ENCODE assay signal across 12 cellular contexts in the genomic region with DNA sequence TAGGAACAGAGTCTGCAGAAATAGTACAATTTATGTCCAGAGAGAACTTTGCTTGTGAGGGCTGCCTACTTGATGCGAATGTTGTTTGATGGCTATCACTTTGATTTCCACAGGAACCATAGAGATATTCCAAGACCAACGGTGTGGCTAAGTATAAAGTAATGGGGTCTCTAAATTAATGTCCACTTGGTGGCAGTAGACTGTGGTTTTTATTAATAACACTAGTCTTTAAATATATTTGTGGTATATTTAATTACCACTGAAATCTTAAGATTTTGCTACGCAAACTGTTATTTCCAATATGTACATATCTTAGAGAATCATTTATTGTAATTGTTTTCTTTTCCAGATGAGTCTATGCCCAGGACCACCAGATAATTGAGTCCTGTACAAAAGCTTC.
DNase-seq lines count a peak whose midpoint lies in the region; ATAC-seq and TF ChIP-seq lines count a peak whose summit lies in the region.
"Had no signal": no experiment of that assay in that cellular context is flagged by ENCODE, and none has a peak within 500 bp of the region (broad histone marks: within the 10 kb centered on the region; RNA-seq: fewer than 3 reads in every experiment).

No MANE protein-coding gene starts in this region.

- H3K27ac ChIP-seq in DOHH2 (ENCODE audit: low read depth, low read length) (no peak overlapping the region), VCaP (peak overlapping the region; percentile 21; the same call in 1 of the 2 replicates), transverse colon (no peak overlapping the region)
- H3K27ac ChIP-seq: prostate gland had no signal

- H3K79me2 ChIP-seq in DOHH2 (ENCODE audit: control insufficient read depth, low read length) = no peaks in the 10 kb centered on the region

- H3K4me1 Mint-ChIP-seq in stimulated activated memory B cell treated with anti-CD40 and anti-IgM and Interleukin-4, amounts not matched to agents 10 μg/mL and 1 μg/mL and 100 μg/mL, for 72 hours = no peaks in the 10 kb centered on the region

- no peak overlapping the region for H3K4me2 ChIP-seq in DOHH2 (ENCODE audit: low read length)

- 82 to 93% methylated on average over 3 of the region's 3 CpGs for WGBS in transverse colon (ENCODE audit: low coverage in 1 of 2), 2 donors

- no peaks in the 10 kb centered on the region for H3K4me1 ChIP-seq in DOHH2 (ENCODE audit: control insufficient read depth, low read length)
- H3K4me1 ChIP-seq in transverse colon = no peaks in the 10 kb centered on the region
- H3K4me1 ChIP-seq: prostate gland had no signal

- no peaks in the 10 kb centered on the region for H3F3A ChIP-seq in DOHH2 (ENCODE audit: control insufficient read depth, insufficient read depth)

- no peaks in the 10 kb centered on the region for H3K27me3 Mint-ChIP-seq in stimulated activated memory B cell treated with anti-CD40 and anti-IgM and Interleukin-4, amounts not matched to agents 10 μg/mL and 1 μg/mL and 100 μg/mL, for 72 hours

- peaks cover 10% of the 10 kb centered on the region for H3K9me3 Mint-ChIP-seq in stimulated activated memory B cell treated with anti-CD40 and anti-IgM and Interleukin-4, amounts not matched to agents 10 μg/mL and 1 μg/mL and 100 μg/mL, for 72 hours

- no peak for TF ChIP-seq EP300 in transverse colon (IDR thresholded peaks at IDR 0.05; ENCODE audit: low read depth)

- no peak for ATAC-seq in stimulated activated memory B cell treated with anti-CD40 and anti-IgM and Interleukin-4, amounts not matched to agents 10 μg/mL and 1 μg/mL and 100 μg/mL, for 72 hours
- no peak for ATAC-seq in GM21576 (IDR thresholded peaks at IDR 0.05; ENCODE audit: unreplicated experiment)

- intact Hi-C loops in transverse colon (cut with DNase I; ENCODE audit: low total_unique reads) = no loop called here

- peak; percentile 39 for TF ChIP-seq CTCF in DOHH2 (IDR thresholded peaks at IDR 0.05; ENCODE audit: low read depth, low read length, poor library complexity, severe bottlenecking)
- TF ChIP-seq CTCF in LNCAP (IDR thresholded peaks at IDR 0.05) = peak; percentile 61
- peak; percentile 70 for TF ChIP-seq CTCF in VCaP (conservative IDR thresholded peaks at IDR 0.05)
- no peak for TF ChIP-seq CTCF in transverse colon (IDR thresholded peaks at IDR 0.05)

- H3K27me3 ChIP-seq in DOHH2 (ENCODE audit: control insufficient read depth, low read length) (no peaks in the 10 kb centered on the region), transverse colon (no peaks in the 10 kb centered on the region)
- H3K27me3 ChIP-seq: MG63 had no signal

- no peak overlapping the region for H3K4me3 Mint-ChIP-seq in stimulated activated memory B cell treated with anti-CD40 and anti-IgM and Interleukin-4, amounts not matched to agents 10 μg/mL and 1 μg/mL and 100 μg/mL, for 72 hours

- in situ Hi-C loops in transverse colon (cut with MboI; ENCODE audit: low pct_ligation_motif_present in 1 of 4, low pct_unique_long_range_greater_than_20kb in 1 of 4, low sequenced_read_pairs in 3 of 4) = no loop called here

- no peak overlapping the region for H3K27ac Mint-ChIP-seq in stimulated activated memory B cell treated with anti-CD40 and anti-IgM and Interleukin-4, amounts not matched to agents 10 μg/mL and 1 μg/mL and 100 μg/mL, for 72 hours

- no peaks in the 10 kb centered on the region for H3K36me3 ChIP-seq in DOHH2 (ENCODE audit: control insufficient read depth, low read length)
- H3K36me3 ChIP-seq in transverse colon = no peaks in the 10 kb centered on the region
- H3K36me3 ChIP-seq: MG63, prostate gland had no signal

- H3K9me2 ChIP-seq in DOHH2 (replicated peaks; ENCODE audit: control insufficient read depth, low read length) = no peaks in the 10 kb centered on the region

- DNase-seq in iris pigment epithelial cell (ENCODE audit: low read depth) = peak; percentile 24
- no peak for DNase-seq in pons (ENCODE audit: low spot score)
- no peak for DNase-seq in transverse colon
- DNase-seq: activated CD4-positive, CD25-positive, alpha-beta regulatory T cell treated with anti-CD3 and anti-CD28 coated beads, Interleukin-2, amount 50 U/mL, for 72 hours; activated naive CD4-positive, alpha-beta T cell treated with Interleukin-2 at 50 U/mL for 16 hours; MG63 had no signal

- TF ChIP-seq POLR2A in transverse colon (IDR thresholded peaks at IDR 0.05) = no peak

- H3K4me3 ChIP-seq in DOHH2 (ENCODE audit: low read length) (no peak overlapping the region), transverse colon (no peak overlapping the region)
- H3K4me3 ChIP-seq: MG63, prostate gland had no signal

- no peaks in the 10 kb centered on the region for H4K20me1 ChIP-seq in DOHH2 (ENCODE audit: control insufficient read depth, insufficient read depth, low read depth, low read length)

- no peaks in the 10 kb centered on the region for H3K9me3 ChIP-seq in DOHH2 (ENCODE audit: control insufficient read depth, insufficient read depth, low read length)
- H3K9me3 ChIP-seq in transverse colon = no peaks in the 10 kb centered on the region
- H3K9me3 ChIP-seq: MG63, prostate gland had no signal

- no peaks in the 10 kb centered on the region for H3K36me3 Mint-ChIP-seq in stimulated activated memory B cell treated with anti-CD40 and anti-IgM and Interleukin-4, amounts not matched to agents 10 μg/mL and 1 μg/mL and 100 μg/mL, for 72 hours

Comparison
In these comparisons a context has a peak if more than half of its experiments do, and no peak if none do; other contexts are left out.
1. CTCF ChIP-seq: peak in DOHH2 (single experiment), LNCAP (single experiment) and VCaP (single experiment); none in transverse colon (0 of 5).